Comparison of ENCODE assay signal across 15 cellular contexts in the genomic region with DNA sequence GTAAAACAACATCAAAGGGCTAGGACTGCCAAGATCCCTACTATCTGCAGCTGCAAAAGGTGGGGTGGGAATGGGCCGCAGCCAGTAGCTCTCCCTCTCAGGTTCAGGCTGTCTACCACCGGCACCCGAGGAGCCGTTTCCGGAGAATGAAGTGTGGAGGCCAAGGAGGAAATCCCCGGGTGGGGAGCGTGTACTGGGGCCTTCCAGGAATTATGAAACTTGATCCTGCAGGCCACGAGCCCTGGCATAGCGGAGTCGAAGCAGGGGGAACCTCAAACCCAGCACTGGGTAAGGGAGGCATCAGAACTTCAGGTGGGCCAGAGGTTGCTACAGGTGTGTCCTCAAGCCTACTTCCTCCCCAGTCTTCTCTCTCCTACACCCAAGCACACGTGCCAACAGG. TPM values are rescaled to one million over a fixed set of nuclear protein-coding genes. Genes with fewer than 3 reads are reported as not detected.
A peak's percentile ranks its signal among the peaks of the same experiment; 100 is the strongest.
DNase-seq lines count a peak whose midpoint lies in the region; ATAC-seq, FAIRE-seq and TF ChIP-seq lines count a peak whose summit lies in the region.
"Had no signal": no experiment of that assay in that cellular context is flagged by ENCODE, and none has a peak within 500 bp of the region (broad histone marks: within the 10 kb centered on the region; RNA-seq: fewer than 3 reads in every experiment).

No MANE protein-coding gene starts in this region.

- H3K9ac ChIP-seq in duodenal mucosa (ENCODE audit: low read depth in 1 of 2, low read length in 2 of 2): peak overlapping the region in 1 of 2 donors; percentile 0

- DNase-seq in NCI-H226 (peak; percentile 10), left colon (no peak), RCC 7860 (ENCODE audit: low spot score) (no peak), natural killer cell (no peak), T-helper 1 cell (no peak)
- DNase-seq: hippocampal formation; naive B cell; NCI-H526 treated with DMSO at 0.1 percent for 48 hours; SIG-M5; stimulated activated CD4-positive, alpha-beta T cell treated with anti-CD3 and anti-CD28 coated beads, Interleukin-2, amount 100 ng/mL, for 24 hours had no signal

- peak; percentile 24 for ATAC-seq in left colon
- no peak for ATAC-seq in natural killer cell
- ATAC-seq in HG02973 (IDR thresholded peaks at IDR 0.05; ENCODE audit: unreplicated experiment): no peak

- no peaks in the 10 kb centered on the region for H3K36me3 Mint-ChIP-seq in natural killer cell

- no peak overlapping the region for H3K4me3 Mint-ChIP-seq in natural killer cell
- H3K4me3 Mint-ChIP-seq: central memory CD8-positive, alpha-beta T cell; stimulated activated naive CD8-positive, alpha-beta T cell treated with anti-CD3 and anti-CD28 coated beads, Interleukin-15, Interleukin-2, amounts not matched to agents 100 ng/mL and 50 ng/mL, for 24 hours had no signal

- TF ChIP-seq CTCF in natural killer cell (IDR thresholded peaks at IDR 0.05): no peak

- H3K27ac Mint-ChIP-seq in natural killer cell: no peak overlapping the region
- H3K27ac Mint-ChIP-seq: naive B cell; stimulated activated naive CD8-positive, alpha-beta T cell treated with anti-CD3 and anti-CD28 coated beads, Interleukin-15, Interleukin-2, amounts not matched to agents 100 ng/mL and 50 ng/mL, for 24 hours had no signal

- no peaks in the 10 kb centered on the region for H3K27me3 Mint-ChIP-seq in natural killer cell (ENCODE audit: low read depth in 2 of 2)
- H3K27me3 Mint-ChIP-seq: central memory CD8-positive, alpha-beta T cell; naive B cell; stimulated activated naive CD8-positive, alpha-beta T cell treated with anti-CD3 and anti-CD28 coated beads, Interleukin-15, Interleukin-2, amounts not matched to agents 100 ng/mL and 50 ng/mL, for 24 hours had no signal

- H3K27me3 ChIP-seq in duodenal mucosa (ENCODE audit: control insufficient read depth in 1 of 2, insufficient read depth in 2 of 2, low read length in 2 of 2): no peaks in the 10 kb centered on the region

- peaks cover 11 to 30% of the 10 kb centered on the region in 2 donors for H3K4me1 Mint-ChIP-seq in natural killer cell

- no peaks in the 10 kb centered on the region for H3K9me3 Mint-ChIP-seq in natural killer cell
- H3K9me3 Mint-ChIP-seq: central memory CD8-positive, alpha-beta T cell; naive B cell; stimulated activated naive CD8-positive, alpha-beta T cell treated with anti-CD3 and anti-CD28 coated beads, Interleukin-15, Interleukin-2, amounts not matched to agents 100 ng/mL and 50 ng/mL, for 24 hours had no signal

- FAIRE-seq in RCC 7860 (lab: Jason Lieb, UNC): no peak

- H3K9me3 ChIP-seq in duodenal mucosa (ENCODE audit: control insufficient read depth in 1 of 2, low read length in 2 of 2): no peaks in the 10 kb centered on the region

- intact Hi-C loops in left colon (cut with DNase I, micrococcal nuclease) (loop anchor here in 1 of 2 donors (10.0 kb wide), 2 partner anchors 146 to 246 kb away; no protein-coding TSS in a partner anchor), natural killer cell (cut with micrococcal nuclease) (no loop called here)

- peaks cover 22 to 31% of the 10 kb centered on the region in 2 donors for H3K36me3 ChIP-seq in duodenal mucosa (ENCODE audit: control insufficient read depth in 1 of 2, insufficient read depth in 2 of 2, low read length in 2 of 2)

- H3K4me1 ChIP-seq in duodenal mucosa (ENCODE audit: control insufficient read depth in 1 of 2, insufficient read depth in 2 of 2, low read length in 2 of 2): peaks cover 48 to 56% of the 10 kb centered on the region in 2 donors

- H3K4me3 ChIP-seq in duodenal mucosa (ENCODE audit: low read depth in 1 of 2, low read length in 2 of 2): no peak overlapping the region
- H3K4me3 ChIP-seq in skin epidermis: no peak overlapping the region

- H3K27ac ChIP-seq in duodenal mucosa (ENCODE audit: low read depth, low read length) (peak overlapping the region; percentile 41), skin epidermis (peak overlapping the region in 20 of 21 experiments; percentile 33 to 87 (median 78))

RNA-seq across cellular contexts. Expression of gene INPP5K, which starts 5.1 kb away (rescaled TPM):
- total RNA-seq in left colon: 10 to 100 TPM; 39.9 to 40.4 TPM
- total RNA-seq in natural killer cell: 100 to 1,000 TPM; 278 to 317 (median 292) TPM

RNA-seq across cellular contexts. Expression of gene MYO1C, which starts 18.8 kb away (rescaled TPM):
- total RNA-seq in left colon (100 to 1,000 TPM; 318 to 378 TPM), natural killer cell (10 to 100 TPM in 2 of 3 donors, 1 to 10 TPM in 1; 4.0 to 39.6 (median 24.0) TPM)

RNA-seq across cellular contexts. Expression of gene PITPNA, which starts 51.3 kb away (rescaled TPM):
- total RNA-seq in left colon: 10 to 100 TPM; 75.5 to 94.3 TPM
- total RNA-seq in natural killer cell: 10 to 100 TPM; 61.8 to 78.2 (median 73.6) TPM

RNA-seq across cellular contexts. Expression of gene CRK, which starts 55.3 kb away (rescaled TPM):
- 10 to 100 TPM; 74.6 to 80.9 TPM for total RNA-seq in left colon
- 10 to 100 TPM; 15.9 to 19.6 (median 16.7) TPM for total RNA-seq in natural killer cell

Comparison
In these comparisons a context has a peak if more than half of its experiments do, and no peak if none do; other contexts are left out.
1. RNA of gene INPP5K, which starts 5.1 kb away (total RNA-seq): 278 to 317 TPM in natural killer cell; 39.9 to 40.4 TPM in left colon; every median in the first group is over 4 times any median in the second.
2. RNA of gene MYO1C, which starts 18.8 kb away (total RNA-seq): 318 to 378 TPM in left colon; 4.0 to 39.6 TPM in natural killer cell; every median in the first group is over 4 times any median in the second.